8 cellular contexts compared by ENCODE assay signal in the genomic region with DNA sequence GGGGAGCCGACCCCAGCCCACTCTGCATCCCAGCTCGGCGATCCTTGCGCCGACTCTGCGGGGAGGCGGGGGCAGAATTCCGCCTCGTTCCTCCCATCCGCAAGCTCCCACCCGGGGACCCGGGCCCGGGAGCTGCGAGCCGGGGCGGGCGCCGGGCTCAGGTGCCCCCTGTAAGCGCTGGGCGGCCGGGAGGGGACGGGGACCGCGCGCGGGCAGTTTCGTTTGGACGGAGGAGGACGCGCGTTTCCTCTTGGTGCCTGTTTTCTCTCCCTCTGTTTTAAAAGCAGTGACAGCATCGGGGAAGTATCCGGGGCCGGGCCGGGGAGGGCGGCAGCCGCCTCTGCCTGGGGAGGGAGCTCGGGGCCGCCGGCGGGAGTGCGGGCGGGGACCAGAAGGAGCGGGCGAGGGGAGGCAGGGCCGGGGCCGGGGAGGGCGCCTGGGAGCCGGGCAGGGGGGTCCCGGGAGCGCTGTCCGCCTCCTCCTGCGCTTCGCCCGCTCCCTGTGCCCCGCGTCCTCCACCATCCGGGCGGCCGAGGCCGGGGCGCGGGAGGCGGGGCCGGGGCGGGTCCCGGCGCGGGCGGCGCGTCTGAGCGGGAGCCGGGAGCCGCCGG. TPM values are rescaled to one million over a fixed set of nuclear protein-coding genes. Genes with fewer than 3 reads are reported as not detected.
DNase-seq lines count a peak whose midpoint lies in the region; ATAC-seq, FAIRE-seq and TF ChIP-seq lines count a peak whose summit lies in the region.

No MANE protein-coding gene starts in this region.

- no peak for FAIRE-seq in RCC 7860 (lab: Jason Lieb, UNC)

- peaks cover 15% of the 10 kb centered on the region for H3K9me3 Mint-ChIP-seq in glutamatergic neuron (ENCODE audit: unreplicated experiment)
- no peaks in the 10 kb centered on the region for H3K9me3 Mint-ChIP-seq in osteocyte (ENCODE audit: unreplicated experiment)

- peaks cover 32% of the 10 kb centered on the region for H3K4me1 Mint-ChIP-seq in glutamatergic neuron (ENCODE audit: low read depth, unreplicated experiment)
- peaks cover 19% of the 10 kb centered on the region for H3K4me1 Mint-ChIP-seq in osteocyte (ENCODE audit: unreplicated experiment)

- no peak for ATAC-seq in HG03565 (IDR thresholded peaks at IDR 0.05; ENCODE audit: unreplicated experiment)

- peaks cover 36% of the 10 kb centered on the region for H4K20me1 ChIP-seq in BLaER1

- H3K36me3 Mint-ChIP-seq in glutamatergic neuron (ENCODE audit: unreplicated experiment) (no peaks in the 10 kb centered on the region), osteocyte (ENCODE audit: unreplicated experiment) (no peaks in the 10 kb centered on the region)

- peak overlapping the region; percentile 100 for H3K27ac ChIP-seq in BLaER1

- H3K4me2 ChIP-seq in BLaER1 = peak overlapping the region; percentile 98

- H3K4me3 ChIP-seq in BLaER1 = peak overlapping the region; percentile 95

- H3K4me3 Mint-ChIP-seq in glutamatergic neuron (ENCODE audit: unreplicated experiment) (peak overlapping the region; percentile 49), osteocyte (ENCODE audit: unreplicated experiment) (peak overlapping the region; percentile 58)

- H3K9ac ChIP-seq in BLaER1 = peak overlapping the region; percentile 99

- DNase-seq in M059J (ENCODE audit: low read depth) = peak; percentile 60
- peak; percentile 27 for DNase-seq in activated effector memory CD4-positive, alpha-beta T cell treated with Interleukin-2 at 50 U/mL for 16 hours
- peak; percentile 58 for DNase-seq in glutamatergic neuron
- DNase-seq in osteocyte (ENCODE audit: extremely low spot score, unreplicated experiment) = peak; percentile 87
- no peak for DNase-seq in NCI-H128 (lab: John Stamatoyannopoulos, UW; ENCODE audit: unreplicated experiment)
- DNase-seq in RCC 7860 (ENCODE audit: low spot score) = no peak

- peaks cover 8% of the 10 kb centered on the region for H3K27me3 Mint-ChIP-seq in glutamatergic neuron (ENCODE audit: unreplicated experiment)
- peaks cover 3% of the 10 kb centered on the region for H3K27me3 Mint-ChIP-seq in osteocyte (ENCODE audit: unreplicated experiment)

- H3K9me3 ChIP-seq in BLaER1 = no peaks in the 10 kb centered on the region

- H3K27me3 ChIP-seq in BLaER1 = no peaks in the 10 kb centered on the region

- H3K4me1 ChIP-seq in BLaER1 = peaks cover 73% of the 10 kb centered on the region

- TF ChIP-seq CTCF in glutamatergic neuron (IDR thresholded peaks at IDR 0.05; ENCODE audit: partially characterized antibody, unreplicated experiment) (no peak), osteocyte (IDR thresholded peaks at IDR 0.05) (no peak)

- no peak overlapping the region for H3K27ac Mint-ChIP-seq in glutamatergic neuron (ENCODE audit: unreplicated experiment)
- no peak overlapping the region for H3K27ac Mint-ChIP-seq in osteocyte (ENCODE audit: unreplicated experiment)

- peaks cover 19% of the 10 kb centered on the region for H3K36me3 ChIP-seq in BLaER1

RNA-seq across cellular contexts. Expression of gene RAP1GAP2, which starts 57.0 kb away (rescaled TPM):
- total RNA-seq in M059J (2014; rRNA removed; shearing (Covaris generic)) = 3.8 TPM in 2 replicates
- total RNA-seq in glutamatergic neuron (ENCODE audit: unreplicated experiment) (86.0 TPM), osteocyte (6.3 and 7.8 TPM in 2 replicates)

Comparison
In these comparisons a context has a peak if more than half of its experiments do, and no peak if none do; other contexts are left out.
1. DNase-seq: peak in M059J (single experiment), activated effector memory CD4-positive, alpha-beta T cell treated with Interleukin-2 at 50 U/mL for 16 hours (single experiment), glutamatergic neuron (single experiment) and osteocyte (single experiment); none in NCI-H128 (single experiment) and RCC 7860 (single experiment).